ENCODE assay signal across 24 cellular contexts in genomic region chr1:89567797-89568196, GRCh38. TPM values are rescaled to one million over a fixed set of nuclear protein-coding genes. Genes with fewer than 3 reads are reported as not detected.
A peak's percentile ranks its signal among the peaks of the same experiment; 100 is the strongest.
DNase-seq lines count a peak whose midpoint lies in the region; ATAC-seq and TF ChIP-seq lines count a peak whose summit lies in the region.
"Had no signal": no experiment of that assay in that cellular context is flagged by ENCODE, and none has a peak within 500 bp of the region (broad histone marks: within the 10 kb centered on the region; RNA-seq: fewer than 3 reads in every experiment).

No MANE protein-coding gene starts in this region.

- no peak for ATAC-seq in stimulated activated naive CD8-positive, alpha-beta T cell treated with anti-CD3 and anti-CD28 coated beads, Interleukin-15, amount 100 ng/mL, for 72 hours
- no peak for ATAC-seq in HG03469 (IDR thresholded peaks at IDR 0.05; ENCODE audit: unreplicated experiment)
- ATAC-seq: activated naive CD4-positive, alpha-beta T cell treated with anti-CD3 and anti-CD28 coated beads, Interleukin-2, amount 50 U/mL, for 72 hours; mucosa of descending colon had no signal

- H3K9me3 Mint-ChIP-seq in stimulated activated naive CD8-positive, alpha-beta T cell treated with anti-CD3 and anti-CD28 coated beads, Interleukin-15, Interleukin-2, amounts not matched to agents 100 ng/mL and 50 ng/mL, for 24 hours: no peaks in the 10 kb centered on the region
- H3K9me3 Mint-ChIP-seq in stimulated activated naive CD8-positive, alpha-beta T cell treated with anti-CD3 and anti-CD28 coated beads, Interleukin-15, amount 100 ng/mL, for 72 hours: peaks cover 0 to 8% of the 10 kb centered on the region in 2 donors
- H3K9me3 Mint-ChIP-seq: activated naive CD4-positive, alpha-beta T cell treated with anti-CD3 and anti-CD28 coated beads, Interleukin-2, amount 50 U/mL, for 72 hours had no signal

- DNase-seq in stimulated activated naive CD8-positive, alpha-beta T cell treated with anti-CD3 and anti-CD28 coated beads, Interleukin-15, amount 100 ng/mL, for 72 hours: no peak
- peak; percentile 53 for DNase-seq in pons (ENCODE audit: low spot score)
- DNase-seq in KBM-7: no peak
- DNase-seq in SJCRH30: no peak
- no peak for DNase-seq in ascending aorta (ENCODE audit: low spot score in 2 of 2)
- DNase-seq: activated CD4-positive, alpha-beta T cell treated with anti-CD3 and anti-CD28 coated beads for 48 hours; CD4-positive, CD25-positive, alpha-beta regulatory T cell; left lung; mucosa of descending colon; NCI-H1105; NCI-H2081; NCI-H446 treated with DMSO at 0.1 percent for 48 hours; NK-92 treated with Interleukin-12 subunit alpha and Interleukin-12 subunit beta, amount 100 ng/mL, for 24 hours; Peyer's patch; stimulated activated CD4-positive, alpha-beta T cell treated with anti-CD3 and anti-CD28 coated beads, Interleukin-4, amount 100 ng/mL, for 1 hour; stimulated activated naive CD4-positive, alpha-beta T cell; T-helper 2 cell had no signal

- H3K27me3 ChIP-seq in endocrine pancreas (ENCODE audit: control insufficient read depth, insufficient read depth, low read length) (no peaks in the 10 kb centered on the region), SJCRH30 (no peaks in the 10 kb centered on the region), ascending aorta (no peaks in the 10 kb centered on the region)
- H3K27me3 ChIP-seq: left lung, Peyer's patch had no signal

- intact Hi-C loops in ascending aorta (cut with DNase I): no loop called here

- H3K4me3 Mint-ChIP-seq in stimulated activated naive CD8-positive, alpha-beta T cell treated with anti-CD3 and anti-CD28 coated beads, Interleukin-15, Interleukin-2, amounts not matched to agents 100 ng/mL and 50 ng/mL, for 24 hours: no peak overlapping the region
- H3K4me3 Mint-ChIP-seq in stimulated activated naive CD8-positive, alpha-beta T cell treated with anti-CD3 and anti-CD28 coated beads, Interleukin-15, amount 100 ng/mL, for 72 hours: no peak overlapping the region
- H3K4me3 Mint-ChIP-seq: activated T-helper 1 cell treated with anti-CD3 and anti-CD28 coated beads, Interleukin-12 subunit alpha, Interleukin-12 subunit beta, Interleukin-2, Interleukin-4 antibody, amounts not matched to agents 30 ng/mL and 10 ng/mL and 1 ng/mL, durations not matched to agents 14 hours and 24 hours and 36 hours; CD4-positive, CD25-positive, alpha-beta regulatory T cell; neural crest cell; type B pancreatic cell had no signal

- H3K4me1 Mint-ChIP-seq in stimulated activated naive CD8-positive, alpha-beta T cell treated with anti-CD3 and anti-CD28 coated beads, Interleukin-15, Interleukin-2, amounts not matched to agents 100 ng/mL and 50 ng/mL, for 24 hours (ENCODE audit: low read depth): peaks cover 44% of the 10 kb centered on the region
- peaks cover 23% of the 10 kb centered on the region for H3K4me1 Mint-ChIP-seq in stimulated activated naive CD8-positive, alpha-beta T cell treated with anti-CD3 and anti-CD28 coated beads, Interleukin-15, amount 100 ng/mL, for 72 hours

- H3K9me3 ChIP-seq in endocrine pancreas (ENCODE audit: control insufficient read depth, low read length) (no peaks in the 10 kb centered on the region), SJCRH30 (replicated peaks) (no peaks in the 10 kb centered on the region; the same call in 1 of the 2 replicates), ascending aorta (no peaks in the 10 kb centered on the region)
- H3K9me3 ChIP-seq: left lung, mucosa of descending colon, Peyer's patch had no signal

- peak overlapping the region; percentile 8 for H3K27ac Mint-ChIP-seq in stimulated activated naive CD8-positive, alpha-beta T cell treated with anti-CD3 and anti-CD28 coated beads, Interleukin-15, Interleukin-2, amounts not matched to agents 100 ng/mL and 50 ng/mL, for 24 hours
- no peak overlapping the region for H3K27ac Mint-ChIP-seq in stimulated activated naive CD8-positive, alpha-beta T cell treated with anti-CD3 and anti-CD28 coated beads, Interleukin-15, amount 100 ng/mL, for 72 hours
- H3K27ac Mint-ChIP-seq: activated naive CD4-positive, alpha-beta T cell treated with anti-CD3 and anti-CD28 coated beads, Interleukin-2, amount 50 U/mL, for 72 hours; activated T-helper 1 cell treated with anti-CD3 and anti-CD28 coated beads, Interleukin-12 subunit alpha, Interleukin-12 subunit beta, Interleukin-2, Interleukin-4 antibody, amounts not matched to agents 30 ng/mL and 10 ng/mL and 1 ng/mL, durations not matched to agents 14 hours and 24 hours and 36 hours; CD4-positive, CD25-positive, alpha-beta regulatory T cell; type B pancreatic cell had no signal

- peaks cover 88% of the 10 kb centered on the region for H3K36me3 Mint-ChIP-seq in stimulated activated naive CD8-positive, alpha-beta T cell treated with anti-CD3 and anti-CD28 coated beads, Interleukin-15, Interleukin-2, amounts not matched to agents 100 ng/mL and 50 ng/mL, for 24 hours (ENCODE audit: low read depth)

- no peak for TF ChIP-seq CTCF in ascending aorta (IDR thresholded peaks at IDR 0.05)

- in situ Hi-C loops in KBM-7 (cut with MboI; ENCODE audit: low pct_unique_long_range_greater_than_20kb, low sequenced_read_pairs): no loop called here

- peak overlapping the region; percentile 54 for H3K4me3 ChIP-seq in endocrine pancreas (ENCODE audit: control insufficient read depth, insufficient read depth, low read length)
- no peak overlapping the region for H3K4me3 ChIP-seq in SJCRH30
- no peak overlapping the region for H3K4me3 ChIP-seq in ascending aorta
- H3K4me3 ChIP-seq: left lung, mucosa of descending colon, Peyer's patch had no signal

- H3K4me1 ChIP-seq in endocrine pancreas (ENCODE audit: control insufficient read depth, insufficient read depth, low read length) (peaks cover 26% of the 10 kb centered on the region), SJCRH30 (no peaks in the 10 kb centered on the region), ascending aorta (no peaks in the 10 kb centered on the region)
- H3K4me1 ChIP-seq: Peyer's patch had no signal

- no peak overlapping the region for H3K27ac ChIP-seq in SJCRH30
- no peak overlapping the region for H3K27ac ChIP-seq in ascending aorta

- no peaks in the 10 kb centered on the region for H3K27me3 Mint-ChIP-seq in stimulated activated naive CD8-positive, alpha-beta T cell treated with anti-CD3 and anti-CD28 coated beads, Interleukin-15, Interleukin-2, amounts not matched to agents 100 ng/mL and 50 ng/mL, for 24 hours
- no peaks in the 10 kb centered on the region for H3K27me3 Mint-ChIP-seq in stimulated activated naive CD8-positive, alpha-beta T cell treated with anti-CD3 and anti-CD28 coated beads, Interleukin-15, amount 100 ng/mL, for 72 hours
- H3K27me3 Mint-ChIP-seq: CD4-positive, CD25-positive, alpha-beta regulatory T cell; type B pancreatic cell had no signal

- H3K36me3 ChIP-seq in endocrine pancreas (ENCODE audit: control insufficient read depth, insufficient read depth, low read length): no peaks in the 10 kb centered on the region
- H3K36me3 ChIP-seq in SJCRH30: no peaks in the 10 kb centered on the region; the same call in 1 of the 2 replicates
- no peaks in the 10 kb centered on the region for H3K36me3 ChIP-seq in ascending aorta
- H3K36me3 ChIP-seq: left lung, Peyer's patch had no signal

- no peak overlapping the region for H3K9ac ChIP-seq in endocrine pancreas (ENCODE audit: control insufficient read depth, insufficient read depth, low read length)

RNA-seq across cellular contexts. Expression of gene LRRC8B, which starts 43.2 kb away (rescaled TPM):
- 6.5 and 9.2 TPM in 2 replicates for total RNA-seq in SJCRH30 (2014; rRNA removed; shearing (Covaris generic))
- total RNA-seq in ascending aorta: 4.2 TPM
